Comparison of ENCODE assay signal across 1 cellular context in the genomic region with DNA sequence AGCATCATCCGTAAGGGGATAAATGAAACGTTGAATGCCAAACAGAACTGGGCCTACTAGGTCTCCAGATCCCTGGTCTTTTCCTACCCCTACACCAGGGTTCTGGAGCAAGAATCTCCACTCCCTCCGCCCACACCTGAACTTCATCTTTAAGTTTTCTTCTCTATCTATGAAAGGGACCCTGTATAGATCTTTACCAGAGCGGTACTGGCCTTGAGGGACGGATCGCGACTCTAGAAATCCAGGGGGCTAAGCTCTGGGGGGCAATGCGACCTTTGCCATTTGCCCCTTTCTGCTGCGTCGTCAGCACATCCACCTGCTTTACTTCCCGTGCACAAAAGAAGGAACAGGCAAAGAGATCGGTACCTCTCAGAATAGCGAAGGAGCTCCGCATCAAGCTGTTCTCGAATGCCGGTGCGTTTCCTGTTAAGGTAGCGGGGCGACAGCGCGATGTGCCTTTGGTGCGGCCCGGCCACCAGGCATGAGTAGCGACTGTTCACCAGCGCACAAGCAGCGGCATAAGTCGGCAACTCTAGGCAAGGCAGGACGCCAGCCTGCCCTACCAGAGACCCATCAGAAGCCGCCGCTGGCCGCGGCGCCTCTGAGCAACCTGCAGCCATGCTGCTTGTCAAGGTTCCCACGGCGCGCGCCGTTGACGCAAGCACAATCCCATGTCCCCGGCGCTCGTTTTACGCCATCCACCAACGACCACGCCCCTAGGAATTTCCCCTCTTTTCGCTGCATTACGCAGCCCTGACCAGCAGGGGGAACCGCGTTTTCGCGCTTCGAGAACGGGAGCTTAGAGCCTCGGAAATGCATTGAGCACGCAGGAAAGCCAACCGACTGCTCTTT.
TF ChIP-seq lines count a peak whose summit lies in the region.

A gene with protein sequence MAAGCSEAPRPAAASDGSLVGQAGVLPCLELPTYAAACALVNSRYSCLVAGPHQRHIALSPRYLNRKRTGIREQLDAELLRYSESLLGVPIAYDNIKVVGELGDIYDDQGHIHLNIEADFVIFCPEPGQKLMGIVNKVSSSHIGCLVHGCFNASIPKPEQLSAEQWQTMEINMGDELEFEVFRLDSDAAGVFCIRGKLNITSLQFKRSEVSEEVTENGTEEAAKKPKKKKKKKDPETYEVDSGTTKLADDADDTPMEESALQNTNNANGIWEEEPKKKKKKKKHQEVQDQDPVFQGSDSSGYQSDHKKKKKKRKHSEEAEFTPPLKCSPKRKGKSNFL (minus strand): TSS at position 641 of the 852 bp plus-strand sequence. CDS start 21 bp downstream, at position 620.

TF ChIP-seq in K562, 482 proteins besides CTCF, POLR2A, EP300 and RAD21 (continued from another document and continues in another):
- TF ChIP-seq, protein P1, sequence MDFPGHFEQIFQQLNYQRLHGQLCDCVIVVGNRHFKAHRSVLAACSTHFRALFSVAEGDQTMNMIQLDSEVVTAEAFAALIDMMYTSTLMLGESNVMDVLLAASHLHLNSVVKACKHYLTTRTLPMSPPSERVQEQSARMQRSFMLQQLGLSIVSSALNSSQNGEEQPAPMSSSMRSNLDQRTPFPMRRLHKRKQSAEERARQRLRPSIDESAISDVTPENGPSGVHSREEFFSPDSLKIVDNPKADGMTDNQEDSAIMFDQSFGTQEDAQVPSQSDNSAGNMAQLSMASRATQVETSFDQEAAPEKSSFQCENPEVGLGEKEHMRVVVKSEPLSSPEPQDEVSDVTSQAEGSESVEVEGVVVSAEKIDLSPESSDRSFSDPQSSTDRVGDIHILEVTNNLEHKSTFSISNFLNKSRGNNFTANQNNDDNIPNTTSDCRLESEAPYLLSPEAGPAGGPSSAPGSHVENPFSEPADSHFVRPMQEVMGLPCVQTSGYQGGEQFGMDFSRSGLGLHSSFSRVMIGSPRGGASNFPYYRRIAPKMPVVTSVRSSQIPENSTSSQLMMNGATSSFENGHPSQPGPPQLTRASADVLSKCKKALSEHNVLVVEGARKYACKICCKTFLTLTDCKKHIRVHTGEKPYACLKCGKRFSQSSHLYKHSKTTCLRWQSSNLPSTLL (IDR thresholded peaks at IDR 0.05), result no peak
- TF ChIP-seq MYC (IDR thresholded peaks at IDR 0.05; ENCODE audit: low read depth, low read length), result peak; percentile 95
- peak; percentile 69; the same call in 1 of the 2 replicates for TF ChIP-seq MYC (CRISPR knock-in tag; IDR thresholded peaks at IDR 0.05; ENCODE audit: borderline replicate concordance, low read depth)
- TF ChIP-seq, protein P2, sequence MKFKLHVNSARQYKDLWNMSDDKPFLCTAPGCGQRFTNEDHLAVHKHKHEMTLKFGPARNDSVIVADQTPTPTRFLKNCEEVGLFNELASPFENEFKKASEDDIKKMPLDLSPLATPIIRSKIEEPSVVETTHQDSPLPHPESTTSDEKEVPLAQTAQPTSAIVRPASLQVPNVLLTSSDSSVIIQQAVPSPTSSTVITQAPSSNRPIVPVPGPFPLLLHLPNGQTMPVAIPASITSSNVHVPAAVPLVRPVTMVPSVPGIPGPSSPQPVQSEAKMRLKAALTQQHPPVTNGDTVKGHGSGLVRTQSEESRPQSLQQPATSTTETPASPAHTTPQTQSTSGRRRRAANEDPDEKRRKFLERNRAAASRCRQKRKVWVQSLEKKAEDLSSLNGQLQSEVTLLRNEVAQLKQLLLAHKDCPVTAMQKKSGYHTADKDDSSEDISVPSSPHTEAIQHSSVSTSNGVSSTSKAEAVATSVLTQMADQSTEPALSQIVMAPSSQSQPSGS (CRISPR knock-in tag; IDR thresholded peaks at IDR 0.05), result no peak
- peak; percentile 75 for TF ChIP-seq TAF9B (IDR thresholded peaks at IDR 0.05; ENCODE audit: partially characterized antibody)
- peak; percentile 95 for TF ChIP-seq KDM5B (IDR thresholded peaks at IDR 0.05; ENCODE audit: insufficient replicate concordance, low read depth, low read length)
- peak; percentile 98 for TF ChIP-seq RB1 (IDR thresholded peaks at IDR 0.05; ENCODE audit: low read depth)
- peak; percentile 58; the same call in 1 of the 2 replicates for TF ChIP-seq NFRKB (IDR thresholded peaks at IDR 0.05; ENCODE audit: low read depth)
- peak; percentile 88 for TF ChIP-seq MXD1 (CRISPR knock-in tag; IDR thresholded peaks at IDR 0.05; ENCODE audit: borderline replicate concordance, poor library complexity, severe bottlenecking)
- TF ChIP-seq ZNF354B (CRISPR knock-in tag; IDR thresholded peaks at IDR 0.05), result no peak
- 0 out of 2 replicates have a peak, but pooled peaks have one; percentile 60 for TF ChIP-seq ZNF766 (CRISPR knock-in tag; conservative IDR thresholded peaks at IDR 0.05)
- no peak for TF ChIP-seq ZNF668 (CRISPR knock-in tag; IDR thresholded peaks at IDR 0.05)
- peak; percentile 91 for TF ChIP-seq ATF1 (CRISPR knock-in tag; IDR thresholded peaks at IDR 0.05)
- TF ChIP-seq ATF1 (tag; IDR thresholded peaks at IDR 0.05), result peak; percentile 99
- no peak for TF ChIP-seq ZNF124 (CRISPR knock-in tag; IDR thresholded peaks at IDR 0.05)
- peak; percentile 43 to 74; a peak in 3 of 4 replicates for TF ChIP-seq MAZ (CRISPR knock-in tag; conservative IDR thresholded peaks at IDR 0.05 in 1 of 2, IDR thresholded peaks at IDR 0.05 in 1 of 2)
- TF ChIP-seq, protein P3, sequence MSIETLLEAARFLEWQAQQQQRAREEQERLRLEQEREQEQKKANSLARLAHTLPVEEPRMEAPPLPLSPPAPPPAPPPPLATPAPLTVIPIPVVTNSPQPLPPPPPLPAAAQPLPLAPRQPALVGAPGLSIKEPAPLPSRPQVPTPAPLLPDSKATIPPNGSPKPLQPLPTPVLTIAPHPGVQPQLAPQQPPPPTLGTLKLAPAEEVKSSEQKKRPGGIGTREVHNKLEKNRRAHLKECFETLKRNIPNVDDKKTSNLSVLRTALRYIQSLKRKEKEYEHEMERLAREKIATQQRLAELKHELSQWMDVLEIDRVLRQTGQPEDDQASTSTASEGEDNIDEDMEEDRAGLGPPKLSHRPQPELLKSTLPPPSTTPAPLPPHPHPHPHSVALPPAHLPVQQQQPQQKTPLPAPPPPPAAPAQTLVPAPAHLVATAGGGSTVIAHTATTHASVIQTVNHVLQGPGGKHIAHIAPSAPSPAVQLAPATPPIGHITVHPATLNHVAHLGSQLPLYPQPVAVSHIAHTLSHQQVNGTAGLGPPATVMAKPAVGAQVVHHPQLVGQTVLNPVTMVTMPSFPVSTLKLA (conservative IDR thresholded peaks at IDR 0.05), result peak; percentile 85 to 96; a peak in 3 of 4 replicates
- TF ChIP-seq MBD2 (IDR thresholded peaks at IDR 0.05; ENCODE audit: borderline replicate concordance, low read depth), result 0 out of 2 replicates have a peak, but pooled peaks have one; percentile 55
- peak; percentile 56; the same call in 1 of the 2 replicates for TF ChIP-seq CTBP1 (IDR thresholded peaks at IDR 0.05; ENCODE audit: borderline replicate concordance)
- TF ChIP-seq NRF1 (conservative IDR thresholded peaks at IDR 0.05 in 1 of 2, IDR thresholded peaks at IDR 0.05 in 1 of 2), result peak; percentile 43 to 62; a peak in 3 of 4 replicates
- peak; percentile 60; the same call in 1 of the 2 replicates for TF ChIP-seq ZNF449 (CRISPR knock-in tag; IDR thresholded peaks at IDR 0.05)
- peak; percentile 51; the same call in 1 of the 2 replicates for TF ChIP-seq ESRRA (IDR thresholded peaks at IDR 0.05; ENCODE audit: borderline replicate concordance, low read depth)
- TF ChIP-seq MXI1 (IDR thresholded peaks at IDR 0.05; ENCODE audit: low read depth, low read length), result peak; percentile 87
- TF ChIP-seq KLF13 (tag; IDR thresholded peaks at IDR 0.05; ENCODE audit: borderline replicate concordance, low read depth), result peak; percentile 40; the same call in 1 of the 2 replicates
- peak in 1 of 2 experiments; percentile 98; a peak in 2 of 3 replicates for TF ChIP-seq CBX3 (IDR thresholded peaks at IDR 0.05; ENCODE audit: borderline replicate concordance in 1 of 2, low read length in 2 of 2)
- TF ChIP-seq CHD2 (IDR thresholded peaks at IDR 0.05; ENCODE audit: low read depth, low read length), result peak; percentile 81
- TF ChIP-seq FOXK1 (CRISPR knock-in tag; IDR thresholded peaks at IDR 0.05; ENCODE audit: borderline replicate concordance), result peak; percentile 58; the same call in 1 of the 2 replicates
- 0 out of 2 replicates have a peak, but pooled peaks have one; percentile 29 for TF ChIP-seq CEBPG (CRISPR knock-in tag; IDR thresholded peaks at IDR 0.05)
- no peak for TF ChIP-seq CEBPG (tag; conservative IDR thresholded peaks at IDR 0.05 in 1 of 2, IDR thresholded peaks at IDR 0.05 in 1 of 2)
- TF ChIP-seq NR4A1 (CRISPR knock-in tag; IDR thresholded peaks at IDR 0.05), result no peak
- no peak for TF ChIP-seq NR4A1 (tag; IDR thresholded peaks at IDR 0.05)
- TF ChIP-seq PHF8 (IDR thresholded peaks at IDR 0.05; ENCODE audit: borderline replicate concordance, low read length), result peak; percentile 95
- TF ChIP-seq, protein P4, sequence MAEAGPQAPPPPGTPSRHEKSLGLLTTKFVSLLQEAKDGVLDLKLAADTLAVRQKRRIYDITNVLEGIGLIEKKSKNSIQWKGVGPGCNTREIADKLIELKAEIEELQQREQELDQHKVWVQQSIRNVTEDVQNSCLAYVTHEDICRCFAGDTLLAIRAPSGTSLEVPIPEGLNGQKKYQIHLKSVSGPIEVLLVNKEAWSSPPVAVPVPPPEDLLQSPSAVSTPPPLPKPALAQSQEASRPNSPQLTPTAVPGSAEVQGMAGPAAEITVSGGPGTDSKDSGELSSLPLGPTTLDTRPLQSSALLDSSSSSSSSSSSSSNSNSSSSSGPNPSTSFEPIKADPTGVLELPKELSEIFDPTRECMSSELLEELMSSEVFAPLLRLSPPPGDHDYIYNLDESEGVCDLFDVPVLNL (CRISPR knock-in tag; IDR thresholded peaks at IDR 0.05; ENCODE audit: low read depth), result 0 out of 2 replicates have a peak, but pooled peaks have one; percentile 74
- peak in 1 of 2 experiments; percentile 61; a peak in 1 of 4 replicates for TF ChIP-seq RCOR1 (IDR thresholded peaks at IDR 0.05; ENCODE audit: borderline replicate concordance in 1 of 2, low read depth in 2 of 2, low read length in 2 of 2)
- 0 out of 2 replicates have a peak, but pooled peaks have one; percentile 23 for TF ChIP-seq MYNN (IDR thresholded peaks at IDR 0.05)
- no peak for TF ChIP-seq MYNN (CRISPR knock-in tag; IDR thresholded peaks at IDR 0.05)
- no peak for TF ChIP-seq FOXM1 (IDR thresholded peaks at IDR 0.05; ENCODE audit: low read depth)
- TF ChIP-seq FOXM1 (CRISPR knock-in tag; IDR thresholded peaks at IDR 0.05; ENCODE audit: low read depth), result peak; percentile 12; the same call in 1 of the 2 replicates
- 0 out of 2 replicates have a peak, but pooled peaks have one; percentile 5 for TF ChIP-seq ZNF324 (CRISPR knock-in tag; IDR thresholded peaks at IDR 0.05)
- 0 out of 2 replicates have a peak, but pooled peaks have one; percentile 46 for TF ChIP-seq SREBF2 (CRISPR knock-in tag; IDR thresholded peaks at IDR 0.05)
- TF ChIP-seq ARID4B (CRISPR knock-in tag; IDR thresholded peaks at IDR 0.05), result peak; percentile 90
- TF ChIP-seq SMC3 (conservative IDR thresholded peaks at IDR 0.05; ENCODE audit: insufficient read depth, low read depth, low read length), result peak; percentile 71; the same call in 1 of the 2 replicates
- TF ChIP-seq HBP1 (CRISPR knock-in tag; IDR thresholded peaks at IDR 0.05), result no peak
- peak; percentile 52 for TF ChIP-seq NEUROD1 (IDR thresholded peaks at IDR 0.05; ENCODE audit: borderline replicate concordance, low read depth, low read length, partially characterized antibody)
- TF ChIP-seq ZNF589 (CRISPR knock-in tag; IDR thresholded peaks at IDR 0.05; ENCODE audit: low read depth), result 0 out of 2 replicates have a peak, but pooled peaks have one; percentile 52
